ENCODE assay signal across 12 cellular contexts in the genomic region with DNA sequence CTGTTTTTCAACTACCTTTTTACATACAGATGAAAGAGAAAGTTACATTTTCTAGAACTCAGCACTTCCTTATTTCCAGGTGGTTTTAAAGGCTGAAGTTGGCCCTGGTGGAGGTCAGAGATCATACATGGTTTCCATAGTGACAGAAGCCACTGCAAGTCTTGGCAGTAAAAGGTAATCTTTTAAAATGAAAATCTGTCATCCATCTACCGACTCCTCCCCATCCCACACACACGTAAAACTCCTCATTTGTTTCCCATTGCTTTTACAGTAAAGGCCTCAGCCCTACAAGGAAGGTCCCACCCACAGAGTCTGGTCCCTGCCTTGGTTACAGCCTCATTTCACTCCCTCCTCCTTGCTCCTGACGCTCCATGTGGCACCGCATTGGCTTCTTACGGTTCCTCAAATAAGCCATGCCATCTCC. TPM values are rescaled to one million over a fixed set of nuclear protein-coding genes. Genes with fewer than 3 reads are reported as not detected.
DNase-seq lines count a peak whose midpoint lies in the region; ATAC-seq and FAIRE-seq lines count a peak whose summit lies in the region.
"Had no signal": no experiment of that assay in that cellular context is flagged by ENCODE, and none has a peak within 500 bp of the region (broad histone marks: within the 10 kb centered on the region; RNA-seq: fewer than 3 reads in every experiment).

No MANE protein-coding gene starts in this region.

- intact Hi-C loops in activated T-helper 2 cell treated with anti-CD3 and anti-CD28 coated beads, Interferon-gamma antibody, Interleukin-2, Interleukin-4, amounts not matched to agents 10 μg/mL and 5 μg/mL and 100 μg/mL, durations not matched to agents 14 hours and 24 hours and 36 hours (cut with micrococcal nuclease) = no loop called here

- peaks cover 41% of the 10 kb centered on the region for H3K4me1 ChIP-seq in stomach smooth muscle (ENCODE audit: control insufficient read depth, insufficient read depth, low read length)

- peak; percentile 82 for ATAC-seq in HG02938 (IDR thresholded peaks at IDR 0.05; ENCODE audit: unreplicated experiment)
- ATAC-seq: activated T-cell treated with anti-CD3 and anti-CD28 coated beads, Interleukin-2, amount 50 U/mL, for 4 hours; gastrocnemius medialis had no signal

- peaks cover 0 to 4% of the 10 kb centered on the region in 2 donors for H3K9me3 ChIP-seq in stomach smooth muscle (ENCODE audit: control insufficient read depth in 2 of 2, low read length in 2 of 2)
- H3K9me3 ChIP-seq: gastrocnemius medialis had no signal

- H3K4me3 Mint-ChIP-seq in activated T-helper 2 cell treated with anti-CD3 and anti-CD28 coated beads, Interferon-gamma antibody, Interleukin-2, Interleukin-4, amounts not matched to agents 10 μg/mL and 5 μg/mL and 100 μg/mL, durations not matched to agents 14 hours and 24 hours and 36 hours (ENCODE audit: low read depth) = no peak overlapping the region
- H3K4me3 Mint-ChIP-seq: activated T-cell treated with anti-CD3 and anti-CD28 coated beads, Interleukin-2, amount 50 U/mL, for 4 hours; T-helper 1 cell treated with Interleukin-12 subunit alpha and Interleukin-12 subunit beta and Interleukin-4 antibody, amounts not matched to agents 30 μg/mL and 1 μg/mL, for 36 hours had no signal

- no peaks in the 10 kb centered on the region for H3K36me3 ChIP-seq in stomach smooth muscle (ENCODE audit: control insufficient read depth in 2 of 2, insufficient read depth in 2 of 2, low read length in 2 of 2)
- H3K36me3 ChIP-seq: gastrocnemius medialis had no signal

- DNase-seq in GM19239 (ENCODE audit: insufficient read length, low spot score) (peak; percentile 50), NOMO-1 (lab: John Stamatoyannopoulos, UW; ENCODE audit: unreplicated experiment in 2 of 2) (peak; percentile 53 to 78), DMS 273 treated with DMSO at 0.1 percent for 48 hours (lab: John Stamatoyannopoulos, UW) (no peak), glomerular visceral epithelial cell (ENCODE audit: extremely low spot score) (no peak)
- no peak for DNase-seq in activated T-helper 2 cell treated with anti-CD3 and anti-CD28 coated beads, Interferon-gamma antibody, Interleukin-2, Interleukin-4, amounts not matched to agents 10 μg/mL and 5 μg/mL and 100 μg/mL, durations not matched to agents 14 hours and 24 hours and 36 hours (ENCODE audit: low spot score)
- DNase-seq: activated T-cell treated with anti-CD3 and anti-CD28 coated beads, Interleukin-2, amount 50 U/mL, for 4 hours; gastrocnemius medialis; IMR-90; NCI-H446 treated with DMSO at 0.1 percent for 48 hours had no signal

- H3K4me1 Mint-ChIP-seq in activated T-helper 2 cell treated with anti-CD3 and anti-CD28 coated beads, Interferon-gamma antibody, Interleukin-2, Interleukin-4, amounts not matched to agents 10 μg/mL and 5 μg/mL and 100 μg/mL, durations not matched to agents 14 hours and 24 hours and 36 hours (ENCODE audit: low read depth) = no peaks in the 10 kb centered on the region

- peaks cover 14% of the 10 kb centered on the region for H3K27me3 Mint-ChIP-seq in activated T-helper 2 cell treated with anti-CD3 and anti-CD28 coated beads, Interferon-gamma antibody, Interleukin-2, Interleukin-4, amounts not matched to agents 10 μg/mL and 5 μg/mL and 100 μg/mL, durations not matched to agents 14 hours and 24 hours and 36 hours (ENCODE audit: low read depth)

- H3K9me3 Mint-ChIP-seq in activated T-helper 2 cell treated with anti-CD3 and anti-CD28 coated beads, Interferon-gamma antibody, Interleukin-2, Interleukin-4, amounts not matched to agents 10 μg/mL and 5 μg/mL and 100 μg/mL, durations not matched to agents 14 hours and 24 hours and 36 hours = no peaks in the 10 kb centered on the region
- H3K9me3 Mint-ChIP-seq: activated T-cell treated with anti-CD3 and anti-CD28 coated beads, Interleukin-2, amount 50 U/mL, for 4 hours; T-helper 1 cell treated with Interleukin-12 subunit alpha and Interleukin-12 subunit beta and Interleukin-4 antibody, amounts not matched to agents 30 μg/mL and 1 μg/mL, for 36 hours had no signal

- no peak overlapping the region for H3K9ac ChIP-seq in stomach smooth muscle (ENCODE audit: low read length in 2 of 2)

- H3K27me3 ChIP-seq in stomach smooth muscle (ENCODE audit: control insufficient read depth in 1 of 2, insufficient read depth in 2 of 2, low read length in 2 of 2) = no peaks in the 10 kb centered on the region
- H3K27me3 ChIP-seq: gastrocnemius medialis had no signal

- H3K27ac Mint-ChIP-seq in activated T-helper 2 cell treated with anti-CD3 and anti-CD28 coated beads, Interferon-gamma antibody, Interleukin-2, Interleukin-4, amounts not matched to agents 10 μg/mL and 5 μg/mL and 100 μg/mL, durations not matched to agents 14 hours and 24 hours and 36 hours = no peak overlapping the region
- H3K27ac Mint-ChIP-seq: T-helper 1 cell treated with Interleukin-12 subunit alpha and Interleukin-12 subunit beta and Interleukin-4 antibody, amounts not matched to agents 30 μg/mL and 1 μg/mL, for 36 hours had no signal

- H3K36me3 Mint-ChIP-seq in activated T-helper 2 cell treated with anti-CD3 and anti-CD28 coated beads, Interferon-gamma antibody, Interleukin-2, Interleukin-4, amounts not matched to agents 10 μg/mL and 5 μg/mL and 100 μg/mL, durations not matched to agents 14 hours and 24 hours and 36 hours (ENCODE audit: low read depth) = no peaks in the 10 kb centered on the region

- peak overlapping the region in 1 of 2 donors; percentile 29 for H3K4me3 ChIP-seq in stomach smooth muscle (ENCODE audit: low read length in 2 of 2)
- H3K4me3 ChIP-seq: gastrocnemius medialis had no signal

- FAIRE-seq in GM19239 (lab: Jason Lieb, UNC) = peak; percentile 66

- H3K27ac ChIP-seq in stomach smooth muscle (ENCODE audit: low read length) = peak overlapping the region; percentile 58
- H3K27ac ChIP-seq: gastrocnemius medialis had no signal

RNA-seq across cellular contexts. Expression of a gene that starts 2.8 kb away (rescaled TPM):
- 1.5 and 2.3 TPM in 2 replicates for total RNA-seq in activated T-helper 2 cell treated with anti-CD3 and anti-CD28 coated beads, Interferon-gamma antibody, Interleukin-2, Interleukin-4, amounts not matched to agents 10 μg/mL and 5 μg/mL and 100 μg/mL, durations not matched to agents 14 hours and 24 hours and 36 hours
- total RNA-seq: IMR-90 had no signal

RNA-seq across cellular contexts. Expression of a gene that starts 5.9 kb away (rescaled TPM):
- 0.34 and 0.62 TPM in 2 replicates for total RNA-seq in activated T-helper 2 cell treated with anti-CD3 and anti-CD28 coated beads, Interferon-gamma antibody, Interleukin-2, Interleukin-4, amounts not matched to agents 10 μg/mL and 5 μg/mL and 100 μg/mL, durations not matched to agents 14 hours and 24 hours and 36 hours

Comparison
In these comparisons a context has a peak if more than half of its experiments do, and no peak if none do; other contexts are left out.
1. DNase-seq: peak in GM19239 (single experiment) and NOMO-1 (2 of 2); none in activated T-helper 2 cell treated with anti-CD3 and anti-CD28 coated beads, Interferon-gamma antibody, Interleukin-2, Interleukin-4, amounts not matched to agents 10 μg/mL and 5 μg/mL and 100 μg/mL, durations not matched to agents 14 hours and 24 hours and 36 hours (single experiment), DMS 273 treated with DMSO at 0.1 percent for 48 hours (single experiment) and glomerular visceral epithelial cell (single experiment).